Comparison of ENCODE assay signal across 8 cellular contexts in genomic region chr16:75109732-75110243, GRCh38. TPM values are rescaled to one million over a fixed set of nuclear protein-coding genes. Genes with fewer than 3 reads are reported as not detected.
A peak's percentile ranks its signal among the peaks of the same experiment; 100 is the strongest.
DNase-seq lines count a peak whose midpoint lies in the region; ATAC-seq, FAIRE-seq and TF ChIP-seq lines count a peak whose summit lies in the region.

No MANE protein-coding gene starts in this region.

- 83% methylated on average over 10 of the region's 10 CpGs for WGBS in GM23248 (ENCODE audit: low coverage in 1 of 2, low lambda C conversion rate in 2 of 2, missing lambda C conversion rate in 2 of 2), 2 experiments
- 31 to 32% methylated on average over 10 of the region's 10 CpGs for WGBS in pancreas, 2 donors

- POLR2A ChIA-PET in PC-9 (lab: Charles Lee; ENCODE audit: unreplicated experiment) = interaction anchor here (0.6 to 1.2 kb wide), 3 partner anchors 45 to 124 kb away, joined by 4 to 6 read pairs (median 4); no protein-coding TSS in a partner anchor

- H4K20me1 ChIP-seq in GM23248 (ENCODE audit: insufficient read depth) (no peaks in the 10 kb centered on the region), PC-9 (ENCODE audit: insufficient read depth) (no peaks in the 10 kb centered on the region)

- H3K4me2 ChIP-seq in GM23248 (ENCODE audit: unreplicated experiment) (peak overlapping the region; percentile 83), PC-9 (peak overlapping the region; percentile 69)

- intact Hi-C loops in PC-9 (cut with micrococcal nuclease; ENCODE audit: unreplicated experiment) (loop anchor here (1.0 to 5.0 kb wide), 6 partner anchors 44 to 232 kb away; partner anchors contain the start of gene WDR59), pancreas (cut with DNase I) (loop anchor here in 2 of 3 donors (5.0 to 10.0 kb wide), 2 partner anchors 112 to 245 kb away; partner anchors contain the start of gene ZNRF1 (in 2 of the 2))

- H3F3A ChIP-seq in GM23248 (ENCODE audit: insufficient read depth) (peaks cover 17% of the 10 kb centered on the region), PC-9 (ENCODE audit: insufficient read depth, low read depth) (peaks cover 26% of the 10 kb centered on the region)

- H3K4me1 ChIP-seq in GM23248 (ENCODE audit: insufficient read depth) (peaks cover 30% of the 10 kb centered on the region), PC-9 (replicated peaks; ENCODE audit: insufficient read depth) (peaks cover 40% of the 10 kb centered on the region), endocrine pancreas (ENCODE audit: control insufficient read depth, insufficient read depth, low read length) (no peaks in the 10 kb centered on the region), pancreas (peaks cover 19 to 33% (median 31%) of the 10 kb centered on the region in 3 donors)

- H3K9me2 ChIP-seq in GM23248 (ENCODE audit: insufficient read depth) (no peaks in the 10 kb centered on the region), PC-9 (ENCODE audit: insufficient read depth) (no peaks in the 10 kb centered on the region)

- H3K9ac ChIP-seq in GM23248 (peak overlapping the region; percentile 50), endocrine pancreas (ENCODE audit: control insufficient read depth, insufficient read depth, low read length) (peak overlapping the region; percentile 42)

- H3K27me3 ChIP-seq in GM23248 (replicated peaks; ENCODE audit: insufficient read depth) = no peaks in the 10 kb centered on the region
- no peaks in the 10 kb centered on the region for H3K27me3 ChIP-seq in PC-9 (ENCODE audit: insufficient read depth, low read depth)
- H3K27me3 ChIP-seq in endocrine pancreas (ENCODE audit: control insufficient read depth, insufficient read depth, low read length) = no peaks in the 10 kb centered on the region
- H3K27me3 ChIP-seq in pancreas = no peaks in the 10 kb centered on the region
- no peaks in the 10 kb centered on the region for H3K27me3 ChIP-seq in WERI-Rb-1 (ENCODE audit: insufficient read depth, low read depth, severe bottlenecking)

- in situ Hi-C loops in GM23248 (cut with MboI) = loop anchor here (5.0 kb wide), 1 partner anchor 107 kb away; no protein-coding TSS in a partner anchor

- H3K36me3 ChIP-seq in GM23248 (ENCODE audit: low read depth) = no peaks in the 10 kb centered on the region
- H3K36me3 ChIP-seq in PC-9 (ENCODE audit: low read depth) = no peaks in the 10 kb centered on the region; the same call in 1 of the 2 replicates
- H3K36me3 ChIP-seq in endocrine pancreas (ENCODE audit: control insufficient read depth, insufficient read depth, low read length) = no peaks in the 10 kb centered on the region
- no peaks in the 10 kb centered on the region for H3K36me3 ChIP-seq in pancreas
- peaks cover 14% of the 10 kb centered on the region; the same call in 1 of the 2 replicates for H3K36me3 ChIP-seq in WERI-Rb-1

- no peaks in the 10 kb centered on the region for H3K79me2 ChIP-seq in GM23248 (ENCODE audit: insufficient read depth)
- no peaks in the 10 kb centered on the region for H3K79me2 ChIP-seq in PC-9 (ENCODE audit: low read depth)

- no TSS peak for BruUV-seq in PC-9 (replicated peaks; lab: Mats Ljungman, UMichigan)

- CTCF ChIA-PET in PC-9 (lab: Charles Lee) = interaction anchor here (0.6 to 1.6 kb wide), 6 partner anchors 20 to 150 kb away, joined by 3 to 4 read pairs (median 4); partner anchors contain the start of genes WDR59 and ZNRF1

- H3K4me3 ChIP-seq in GM23248 (no peak overlapping the region), PC-9 (0 out of 2 replicates have a peak overlapping the region, but pooled peaks have one; percentile 17), endocrine pancreas (ENCODE audit: control insufficient read depth, insufficient read depth, low read length) (no peak overlapping the region), pancreas (no peak overlapping the region), WERI-Rb-1 (ENCODE audit: low read depth, low read length) (no peak overlapping the region)

- no peak overlapping the region for H2AFZ ChIP-seq in GM23248
- H2AFZ ChIP-seq in PC-9 = no peak overlapping the region

- H3K9me3 ChIP-seq in GM23248 (ENCODE audit: low read depth) (no peaks in the 10 kb centered on the region), PC-9 (ENCODE audit: insufficient read depth, low read depth) (no peaks in the 10 kb centered on the region), endocrine pancreas (ENCODE audit: control insufficient read depth, low read length) (no peaks in the 10 kb centered on the region), pancreas (no peaks in the 10 kb centered on the region), WERI-Rb-1 (ENCODE audit: severe bottlenecking) (no peaks in the 10 kb centered on the region)

- DNase-seq in GM23248 (no peak), PC-9 (peak; percentile 61 to 69), pancreas (peak in 3 of 6 donors; percentile 42 to 58 (median 43)), WERI-Rb-1 (no peak)

- peak; percentile 7 to 31 (median 22) for ATAC-seq in pancreas
- ATAC-seq in GM19035 (IDR thresholded peaks at IDR 0.05; ENCODE audit: unreplicated experiment) = no peak
- no peak for ATAC-seq in HG02981 (IDR thresholded peaks at IDR 0.05; ENCODE audit: unreplicated experiment)
- ATAC-seq in GM21723 (IDR thresholded peaks at IDR 0.05; ENCODE audit: unreplicated experiment) = no peak

- H3K27ac ChIP-seq in GM23248 (peak overlapping the region; percentile 61; the same call in 1 of the 2 replicates), PC-9 (peak overlapping the region; percentile 83), pancreas (peak overlapping the region; percentile 37 to 67 (median 62)), WERI-Rb-1 (no peak overlapping the region)

- FAIRE-seq in pancreas (lab: Jason Lieb, UNC) = no peak

- TF ChIP-seq CTCF in PC-9 (conservative IDR thresholded peaks at IDR 0.05) = no peak
- TF ChIP-seq CTCF in pancreas (IDR thresholded peaks at IDR 0.05) = no peak
- TF ChIP-seq CTCF in WERI-Rb-1 (IDR thresholded peaks at IDR 0.05; ENCODE audit: low read depth, low read length) = no peak

RNA-seq across cellular contexts. Expression of gene LDHD, which starts 6.8 kb away (rescaled TPM):
- total RNA-seq in GM23248 (2014; rRNA removed; shearing (Covaris generic)) = 0.38 and 0.65 TPM in 2 replicates
- 0.81 and 1.1 TPM in 2 replicates for polyA plus RNA-seq in GM23248 (2016; fragmentation: Nextera tagmentation; extraction: Ambion mirVana)
- 1.1 and 1.3 TPM in 2 replicates for total RNA-seq in PC-9 (2021)
- 10 to 100 TPM in 2 of 6 donors, 1 to 10 TPM in 4; 6.9 to 12.2 (median 8.6) TPM for total RNA-seq in pancreas
- 10 to 100 TPM; 15.8 to 20.3 TPM for polyA plus RNA-seq in pancreas

RNA-seq across cellular contexts. Expression of gene ZFP1, which starts 38.5 kb away (rescaled TPM):
- 4.4 and 7.8 TPM in 2 replicates for total RNA-seq in GM23248 (2014; rRNA removed; shearing (Covaris generic))
- polyA plus RNA-seq in GM23248 (2016; fragmentation: Nextera tagmentation; extraction: Ambion mirVana) (5.2 and 6.8 TPM in 2 replicates), pancreas (1 to 10 TPM; 1.8 to 3.3 TPM)
- total RNA-seq in PC-9 (2021) (10.9 and 16.9 TPM in 2 replicates), pancreas (1 to 10 TPM; 1.9 to 4.2 (median 3.3) TPM)

Comparison
In these comparisons a context has a peak if more than half of its experiments do, and no peak if none do; other contexts are left out.
1. DNase-seq: peak in PC-9 (2 of 2); none in GM23248 (single experiment) and WERI-Rb-1 (single experiment).
2. ATAC-seq: peak in pancreas (4 of 4); none in GM19035 (single experiment), HG02981 (single experiment) and GM21723 (single experiment).